In the genomic region with DNA sequence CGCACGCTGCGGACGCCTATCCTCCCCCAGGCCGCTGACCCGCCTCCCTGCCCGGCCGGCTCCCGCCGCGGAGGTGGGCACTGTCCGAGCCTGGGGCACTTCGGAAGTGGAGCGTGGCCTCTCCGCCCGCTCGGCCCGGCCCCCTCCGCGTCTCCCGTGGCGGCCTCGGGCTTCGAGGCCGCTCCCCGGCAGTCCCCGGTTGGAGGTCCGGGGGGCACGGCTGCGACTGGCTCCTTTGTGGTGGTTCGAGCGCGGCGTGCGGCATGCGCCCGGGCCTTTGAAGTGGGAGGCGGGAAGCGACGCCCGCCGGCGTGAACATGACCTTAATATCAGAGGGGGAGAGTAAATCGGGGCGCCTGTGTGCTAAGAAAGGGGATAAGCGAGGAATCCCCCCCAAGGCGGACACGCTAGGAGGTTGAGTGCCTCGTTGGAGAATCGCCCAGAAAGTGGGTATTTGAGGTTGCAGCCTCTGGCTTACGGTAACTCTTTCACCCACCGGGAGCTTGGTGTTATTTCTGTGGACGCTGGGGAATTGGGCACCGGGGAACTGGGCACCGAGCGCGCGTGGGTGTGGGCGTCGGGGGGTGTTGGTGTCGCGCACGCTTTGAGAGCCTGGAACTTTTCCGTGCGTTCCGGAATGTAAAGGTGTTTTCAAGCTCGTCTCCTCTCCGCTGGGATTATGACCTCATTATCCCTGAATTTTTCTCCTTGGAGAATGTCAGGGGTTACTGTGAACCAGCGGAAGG, we compare ENCODE assay signal across 8 cellular contexts. TPM values are rescaled to one million over a fixed set of nuclear protein-coding genes. Genes with fewer than 3 reads are reported as not detected.
DNase-seq lines count a peak whose midpoint lies in the region; ATAC-seq and TF ChIP-seq lines count a peak whose summit lies in the region.

No MANE protein-coding gene starts in this region.

- DNase-seq in DND-41: peak; percentile 64
- peak; percentile 13 to 18 for DNase-seq in activated CD4-positive, alpha-beta T cell treated with anti-CD3 and anti-CD28 coated beads, Interleukin-2, amount 50 U/mL, for 24 hours (ENCODE audit: low read depth in 1 of 2, low spot score in 1 of 2)
- peak in 1 of 2 donors; percentile 64 for DNase-seq in suprapubic skin (ENCODE audit: low spot score in 2 of 2)
- no peak for DNase-seq in NCI-H1694 treated with DMSO at 0.1 percent for 48 hours (lab: John Stamatoyannopoulos, UW)

- H3K4me3 ChIP-seq in DND-41 (ENCODE audit: low read depth in 1 of 2, low read length in 2 of 2) (peak overlapping the region; percentile 84 to 99), endocrine pancreas (ENCODE audit: control insufficient read depth, insufficient read depth, low read length) (peak overlapping the region; percentile 75), muscle layer of colon (ENCODE audit: low read depth in 1 of 2, low read length in 2 of 2) (peak overlapping the region; percentile 75 to 76), suprapubic skin (peak overlapping the region; percentile 72)

- TF ChIP-seq EP300 in Ishikawa (IDR thresholded peaks at IDR 0.05; ENCODE audit: borderline replicate concordance) (no peak), suprapubic skin (IDR thresholded peaks at IDR 0.05) (no peak)

- peaks cover 15% of the 10 kb centered on the region for H3K36me3 ChIP-seq in DND-41 (ENCODE audit: insufficient read depth, low read length)
- no peaks in the 10 kb centered on the region for H3K36me3 ChIP-seq in endocrine pancreas (ENCODE audit: control insufficient read depth, insufficient read depth, low read length)
- H3K36me3 ChIP-seq in muscle layer of colon (ENCODE audit: insufficient read depth, low read length): no peaks in the 10 kb centered on the region
- H3K36me3 ChIP-seq in suprapubic skin: no peaks in the 10 kb centered on the region

- ATAC-seq in DND-41 (ENCODE audit: insufficient read depth, low read depth) (peak; percentile 50), GM21717 (IDR thresholded peaks at IDR 0.05; ENCODE audit: unreplicated experiment) (peak; percentile 29)

- H3K27me3 ChIP-seq in DND-41 (ENCODE audit: insufficient read depth, low read length, poor library complexity) (no peaks in the 10 kb centered on the region), endocrine pancreas (ENCODE audit: control insufficient read depth, insufficient read depth, low read length) (no peaks in the 10 kb centered on the region), muscle layer of colon (ENCODE audit: control insufficient read depth in 1 of 2, insufficient read depth in 2 of 2, low read length in 2 of 2) (no peaks in the 10 kb centered on the region), suprapubic skin (no peaks in the 10 kb centered on the region)

- peaks cover 21% of the 10 kb centered on the region; the same call in 1 of the 2 replicates for H4K20me1 ChIP-seq in DND-41 (ENCODE audit: insufficient read depth, low read length)

- peaks cover 76% of the 10 kb centered on the region for H3K79me2 ChIP-seq in DND-41 (ENCODE audit: insufficient read depth, low read length)

- H3K9me3 ChIP-seq in DND-41 (ENCODE audit: insufficient read depth, low read length, severe bottlenecking) (no peaks in the 10 kb centered on the region), endocrine pancreas (ENCODE audit: control insufficient read depth, low read length) (no peaks in the 10 kb centered on the region), muscle layer of colon (ENCODE audit: low read length) (no peaks in the 10 kb centered on the region), suprapubic skin (no peaks in the 10 kb centered on the region)

- H3K4me1 ChIP-seq in DND-41 (ENCODE audit: insufficient read depth, low read length) (peaks cover 52% of the 10 kb centered on the region), endocrine pancreas (ENCODE audit: control insufficient read depth, insufficient read depth, low read length) (peaks cover 9% of the 10 kb centered on the region), muscle layer of colon (ENCODE audit: insufficient read depth, low read length) (peaks cover 21% of the 10 kb centered on the region), suprapubic skin (peaks cover 32% of the 10 kb centered on the region)

- H3K9ac ChIP-seq in DND-41 (ENCODE audit: low read depth, low read length): peak overlapping the region; percentile 99
- H3K9ac ChIP-seq in endocrine pancreas (ENCODE audit: control insufficient read depth, insufficient read depth, low read length): peak overlapping the region; percentile 76
- H3K9ac ChIP-seq in muscle layer of colon (ENCODE audit: low read length): peak overlapping the region; percentile 58

- H2AFZ ChIP-seq in DND-41 (ENCODE audit: low read depth, low read length): peak overlapping the region; percentile 90

- TF ChIP-seq RAD21 in Ishikawa (IDR thresholded peaks at IDR 0.05; ENCODE audit: low read depth): no peak

- TF ChIP-seq CTCF in DND-41 (IDR thresholded peaks at IDR 0.05; ENCODE audit: borderline replicate concordance, extremely low read depth, low read length, poor library complexity, severe bottlenecking) (no peak), suprapubic skin (IDR thresholded peaks at IDR 0.05) (no peak)

- peak overlapping the region; percentile 82 for H3K4me2 ChIP-seq in DND-41 (ENCODE audit: insufficient read depth, low read length)

- TF ChIP-seq POLR2A in suprapubic skin (IDR thresholded peaks at IDR 0.05): no peak

- H3K27ac ChIP-seq in DND-41 (ENCODE audit: low read length) (peak overlapping the region; percentile 85), muscle layer of colon (ENCODE audit: low read depth, low read length) (peak overlapping the region; percentile 53), suprapubic skin (peak overlapping the region; percentile 88)

- WGBS in suprapubic skin: under 1% methylated on average over 55 of the region's 69 CpGs

TF ChIP-seq in Ishikawa, 13 proteins besides CTCF, POLR2A, EP300 and RAD21:
- TF ChIP-seq, protein P1, sequence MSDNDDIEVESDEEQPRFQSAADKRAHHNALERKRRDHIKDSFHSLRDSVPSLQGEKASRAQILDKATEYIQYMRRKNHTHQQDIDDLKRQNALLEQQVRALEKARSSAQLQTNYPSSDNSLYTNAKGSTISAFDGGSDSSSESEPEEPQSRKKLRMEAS (IDR thresholded peaks at IDR 0.05): peak; percentile 46
- TF ChIP-seq EGR1 (IDR thresholded peaks at IDR 0.05) (peak; percentile 69), TEAD4 (IDR thresholded peaks at IDR 0.05) (peak; percentile 14; the same call in 1 of the 2 replicates)
- TF ChIP-seq, protein P2, sequence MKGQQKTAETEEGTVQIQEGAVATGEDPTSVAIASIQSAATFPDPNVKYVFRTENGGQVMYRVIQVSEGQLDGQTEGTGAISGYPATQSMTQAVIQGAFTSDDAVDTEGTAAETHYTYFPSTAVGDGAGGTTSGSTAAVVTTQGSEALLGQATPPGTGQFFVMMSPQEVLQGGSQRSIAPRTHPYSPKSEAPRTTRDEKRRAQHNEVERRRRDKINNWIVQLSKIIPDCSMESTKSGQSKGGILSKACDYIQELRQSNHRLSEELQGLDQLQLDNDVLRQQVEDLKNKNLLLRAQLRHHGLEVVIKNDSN (IDR thresholded peaks at IDR 0.05): no peak

RNA-seq across cellular contexts. Expression of a gene that starts 0.6 kb away (rescaled TPM):
- 10 to 100 TPM in 1 of 4 donors, 1 to 10 TPM in 3; 2.3 to 11.2 (median 5.9) TPM for total RNA-seq in suprapubic skin

RNA-seq across cellular contexts. Expression of a gene that starts 41.1 kb away (rescaled TPM):
- total RNA-seq in suprapubic skin: 10 to 100 TPM in 1 of 4 donors, 1 to 10 TPM in 3; 6.6 to 11.7 (median 7.4) TPM

RNA-seq across cellular contexts. Expression of a gene that starts 41.1 kb away (rescaled TPM):
- total RNA-seq in suprapubic skin: 10 to 100 TPM in 3 of 4 donors, 1 to 10 TPM in 1; 6.6 to 21.6 (median 13.9) TPM

RNA-seq across cellular contexts. Expression of a gene that starts 41.4 kb away (rescaled TPM):
- 1 to 10 TPM; 2.3 to 5.3 (median 4.3) TPM for total RNA-seq in suprapubic skin
